Comparison of ENCODE assay signal across 15 cellular contexts in genomic region chr10:70119623-70120022, GRCh38. TPM values are rescaled to one million over a fixed set of nuclear protein-coding genes. Genes with fewer than 3 reads are reported as not detected.
DNase-seq lines count a peak whose midpoint lies in the region; TF ChIP-seq lines count a peak whose summit lies in the region.
"Had no signal": no experiment of that assay in that cellular context is flagged by ENCODE, and none has a peak within 500 bp of the region (broad histone marks: within the 10 kb centered on the region; RNA-seq: fewer than 3 reads in every experiment).

No MANE protein-coding gene starts in this region.

- no peaks in the 10 kb centered on the region for H3K9me3 Mint-ChIP-seq in MCF 10A (ENCODE audit: unreplicated experiment)
- H3K9me3 Mint-ChIP-seq: CD8-positive, alpha-beta memory T cell; GM23338 had no signal

- no peak overlapping the region for H3K27ac Mint-ChIP-seq in MCF 10A (ENCODE audit: low read depth, unreplicated experiment)
- H3K27ac Mint-ChIP-seq: GM23338 had no signal

- H3K9me3 ChIP-seq in breast epithelium (no peaks in the 10 kb centered on the region), esophagus (ENCODE audit: control insufficient read depth in 2 of 2, insufficient read depth in 1 of 2, low read depth in 1 of 2, low read length in 1 of 2) (no peaks in the 10 kb centered on the region), subcutaneous abdominal adipose tissue (ENCODE audit: control insufficient read depth in 5 of 5, low read length in 5 of 5) (no peaks in the 10 kb centered on the region)
- H3K9me3 ChIP-seq: BLaER1, Caco-2 had no signal

- H3K36me3 Mint-ChIP-seq in MCF 10A (ENCODE audit: insufficient read depth, unreplicated experiment), result peaks cover 35% of the 10 kb centered on the region

- H3K36me3 ChIP-seq in breast epithelium (no peaks in the 10 kb centered on the region), esophagus (ENCODE audit: control insufficient read depth in 2 of 2, insufficient read depth in 2 of 2, low read length in 1 of 2) (peaks cover 4 to 10% of the 10 kb centered on the region in 2 donors), subcutaneous abdominal adipose tissue (ENCODE audit: control insufficient read depth in 5 of 5, insufficient read depth in 5 of 5, low read length in 5 of 5) (peaks cover 6 to 85% (median 75%) of the 10 kb centered on the region in 5 donors)

- no peak for TF ChIP-seq CTCF in breast epithelium (IDR thresholded peaks at IDR 0.05)
- no peak for TF ChIP-seq CTCF in MCF 10A (IDR thresholded peaks at IDR 0.05; ENCODE audit: unreplicated experiment)

- POLR2A ChIA-PET in MCF 10A (lab: Yijun Ruan, JAX), result interaction anchor here (0.6 to 1.9 kb wide), 4 partner anchors 11 to 30 kb away, joined by 3 to 7 read pairs (median 4); partner anchors contain the start of gene TYSND1

- no peak for DNase-seq in breast epithelium (ENCODE audit: low spot score in 2 of 2)
- DNase-seq in MCF 10A (ENCODE audit: unreplicated experiment), result no peak
- peak; percentile 15 for DNase-seq in NCI-H2227 treated with DMSO at 0.1 percent for 48 hours (lab: John Stamatoyannopoulos, UW)
- no peak for DNase-seq in activated CD4-positive, CD25-positive, alpha-beta regulatory T cell treated with anti-CD3 and anti-CD28 coated beads, Interleukin-2, amount 50 U/mL, for 72 hours
- no peak for DNase-seq in DMS 273 (lab: John Stamatoyannopoulos, UW; ENCODE audit: unreplicated experiment)
- DNase-seq: 8988T, AML-193, Caco-2, DMS53, H7 had no signal

- H3K27ac ChIP-seq in breast epithelium, result peak overlapping the region; percentile 4 to 13
- peak overlapping the region; percentile 40 to 69 for H3K27ac ChIP-seq in esophagus (ENCODE audit: low read depth in 2 of 2, low read length in 1 of 2)
- peak overlapping the region; percentile 55 for H3K27ac ChIP-seq in subcutaneous abdominal adipose tissue (ENCODE audit: low read depth, low read length)
- H3K27ac ChIP-seq: BLaER1 had no signal

- H3K4me1 ChIP-seq in breast epithelium, result no peaks in the 10 kb centered on the region
- peaks cover 4 to 14% of the 10 kb centered on the region in 2 donors for H3K4me1 ChIP-seq in esophagus (ENCODE audit: control insufficient read depth in 2 of 2, insufficient read depth in 2 of 2, low read length in 1 of 2)
- H3K4me1 ChIP-seq in subcutaneous abdominal adipose tissue (ENCODE audit: control insufficient read depth in 5 of 5, insufficient read depth in 5 of 5, low read length in 5 of 5), result peaks cover 2 to 75% (median 55%) of the 10 kb centered on the region in 5 donors
- H3K4me1 ChIP-seq: BLaER1, Caco-2 had no signal

- H3K4me3 ChIP-seq in breast epithelium (no peak overlapping the region), esophagus (ENCODE audit: low read depth in 1 of 2, low read length in 2 of 2) (no peak overlapping the region), subcutaneous abdominal adipose tissue (ENCODE audit: low read depth in 1 of 5, low read length in 5 of 5) (no peak overlapping the region)
- H3K4me3 ChIP-seq: BLaER1, GM23338 had no signal

- no peak overlapping the region for H3K4me3 Mint-ChIP-seq in MCF 10A (ENCODE audit: unreplicated experiment)
- H3K4me3 Mint-ChIP-seq: CD8-positive, alpha-beta memory T cell; GM23338 had no signal

- WGBS in esophagus, 2 donors, result 47 to 67% methylated on average over 8 of the region's 8 CpGs

- peaks cover 6% of the 10 kb centered on the region for H3K4me1 Mint-ChIP-seq in MCF 10A (ENCODE audit: insufficient read depth, unreplicated experiment)

- H3K27me3 ChIP-seq in breast epithelium, result no peaks in the 10 kb centered on the region
- H3K27me3 ChIP-seq in esophagus (ENCODE audit: control insufficient read depth in 1 of 2, insufficient read depth in 2 of 2, low read length in 2 of 2), result no peaks in the 10 kb centered on the region
- H3K27me3 ChIP-seq in subcutaneous abdominal adipose tissue (ENCODE audit: control insufficient read depth in 5 of 5, insufficient read depth in 4 of 5, low read length in 5 of 5), result no peaks in the 10 kb centered on the region
- H3K27me3 ChIP-seq: BLaER1 had no signal

- CTCF ChIA-PET in MCF 10A (lab: Yijun Ruan, JAX), result interaction anchor here (0.7 to 4.8 kb wide), 4 partner anchors 8 to 320 kb away, joined by 3 to 81 read pairs (median 4); no protein-coding TSS in a partner anchor

- H3K9ac ChIP-seq in subcutaneous abdominal adipose tissue (ENCODE audit: low read length in 5 of 5), result peak overlapping the region in 1 of 5 donors; percentile 20
- H3K9ac ChIP-seq: BLaER1 had no signal

- intact Hi-C loops in breast epithelium (cut with DNase I; ENCODE audit: low total_unique reads), result no loop called here
- intact Hi-C loops in MCF 10A (cut with micrococcal nuclease), result no loop called here

- no TSS peak for BruUV-seq in MCF 10A (replicated peaks; lab: Mats Ljungman, UMichigan)

- TF ChIP-seq POLR2A in breast epithelium (IDR thresholded peaks at IDR 0.05), result no peak

- no peaks in the 10 kb centered on the region for H3K27me3 Mint-ChIP-seq in MCF 10A (ENCODE audit: insufficient read depth, unreplicated experiment)
- H3K27me3 Mint-ChIP-seq: CD8-positive, alpha-beta memory T cell had no signal

RNA-seq across cellular contexts. Expression of gene AIFM2, which starts 13.0 kb away (rescaled TPM):
- total RNA-seq in breast epithelium (10 to 100 TPM; 14.3 to 42.1 (median 33.1) TPM), MCF 10A (2022) (19.2 and 21.9 TPM in 2 replicates)
- 10 to 100 TPM; 13.6 to 14.1 TPM for polyA plus RNA-seq in esophagus

RNA-seq across cellular contexts. Expression of gene TYSND1, which starts 26.9 kb away (rescaled TPM):
- total RNA-seq in breast epithelium, result 10 to 100 TPM; 12.5 to 19.9 (median 19.7) TPM
- 14.6 and 16.5 TPM in 2 replicates for total RNA-seq in MCF 10A (2022)
- polyA plus RNA-seq in esophagus, result 10 to 100 TPM; 13.6 to 17.5 TPM

RNA-seq across cellular contexts. Expression of gene SAR1A, which starts 50.7 kb away (rescaled TPM):
- total RNA-seq in breast epithelium, result 10 to 100 TPM; 87.5 to 95.4 (median 95.4) TPM
- 132 and 152 TPM in 2 replicates for total RNA-seq in MCF 10A (2022)
- polyA plus RNA-seq in esophagus, result 10 to 100 TPM; 26.0 to 30.0 TPM
